In the genomic region with DNA sequence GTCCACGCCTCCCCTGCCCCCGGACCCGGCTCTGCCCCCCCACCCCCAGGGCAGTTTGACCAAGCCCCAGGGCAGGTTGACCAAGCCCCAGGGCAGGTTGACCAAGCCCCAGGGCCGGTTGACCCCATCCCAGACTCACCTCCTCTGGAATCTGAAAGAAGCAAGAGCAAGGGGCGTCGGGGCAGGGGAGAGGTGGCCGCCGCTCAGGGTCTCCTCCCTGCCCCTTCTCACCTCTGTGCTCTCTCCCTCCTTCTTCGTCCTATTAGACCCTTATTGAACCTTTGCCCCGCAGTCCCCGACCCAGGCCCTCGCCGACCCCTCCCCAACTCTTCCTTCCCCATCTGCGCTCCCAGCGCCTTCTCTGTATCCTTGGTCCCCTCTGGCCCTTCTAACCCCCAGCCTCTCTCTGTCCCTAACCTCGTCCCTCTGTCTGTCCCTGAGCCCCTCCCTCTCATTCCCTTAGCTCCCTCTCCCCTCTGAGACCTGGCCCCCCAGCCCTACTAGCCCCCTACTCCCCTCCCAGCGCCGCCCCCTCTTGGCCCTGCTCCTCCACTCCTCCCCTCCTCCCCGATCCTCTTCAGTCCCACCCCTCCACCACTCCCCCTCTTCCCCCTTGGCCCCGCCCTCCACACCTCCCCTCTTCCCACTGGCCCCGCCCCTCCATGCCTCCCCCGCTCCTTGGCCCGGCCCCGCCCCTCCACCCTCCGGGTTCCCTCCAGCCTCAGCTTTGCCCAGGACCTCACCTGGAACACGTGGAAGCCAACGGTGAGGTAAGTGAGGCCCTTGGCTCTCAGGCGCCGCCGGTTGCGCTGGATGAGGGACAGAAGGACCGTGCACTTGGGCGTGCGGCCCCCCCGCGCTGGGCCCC, we compare ENCODE assay signal across 8 cellular contexts. TPM values are rescaled to one million over a fixed set of nuclear protein-coding genes. Genes with fewer than 3 reads are reported as not detected.
DNase-seq lines count a peak whose midpoint lies in the region; ATAC-seq and TF ChIP-seq lines count a peak whose summit lies in the region.

No MANE protein-coding gene starts in this region.

- H3K9ac ChIP-seq in BLaER1: no peak overlapping the region

- no peaks in the 10 kb centered on the region for H3K9me3 ChIP-seq in BLaER1
- no peaks in the 10 kb centered on the region for H3K9me3 ChIP-seq in stomach

- ATAC-seq in HG02885 (IDR thresholded peaks at IDR 0.05; ENCODE audit: poor library complexity, unreplicated experiment): no peak

- 6 to 18% (median 12%) methylated on average over 16 to 36 of the region's 36 CpGs for WGBS in stomach, 5 donors

- TF ChIP-seq CTCF in WI38 (IDR thresholded peaks at IDR 0.05; ENCODE audit: low read depth, low read length): no peak
- TF ChIP-seq CTCF in stomach (IDR thresholded peaks at IDR 0.05): no peak

- peaks cover 54% of the 10 kb centered on the region for H3K4me1 Mint-ChIP-seq in dendritic cell treated with granulocyte-macrophage colony-stimulating factor and Interleukin-4, amounts not matched to agents 40 ng/mL and 50 ng/mL, for 4 days (ENCODE audit: low read depth)

- H3K27ac Mint-ChIP-seq in dendritic cell treated with granulocyte-macrophage colony-stimulating factor and Interleukin-4, amounts not matched to agents 40 ng/mL and 50 ng/mL, for 4 days: no peak overlapping the region

- TF ChIP-seq EP300 in stomach (IDR thresholded peaks at IDR 0.05): no peak

- peaks cover 25% of the 10 kb centered on the region for H3K27me3 Mint-ChIP-seq in dendritic cell treated with granulocyte-macrophage colony-stimulating factor and Interleukin-4, amounts not matched to agents 40 ng/mL and 50 ng/mL, for 4 days

- DNase-seq in HT-29 (ENCODE audit: low spot score): peak; percentile 88
- peak; percentile 85 for DNase-seq in mucosa of gallbladder (ENCODE audit: low spot score)
- peak; percentile 83 for DNase-seq in stomach
- no peak for DNase-seq in mesenteric fat pad (ENCODE audit: low spot score)

- H4K20me1 ChIP-seq in BLaER1: 0 out of 2 replicates have a peak, but pooled peaks cover 6% of the 10 kb centered on the region

- peaks cover 8% of the 10 kb centered on the region for H3K36me3 Mint-ChIP-seq in dendritic cell treated with granulocyte-macrophage colony-stimulating factor and Interleukin-4, amounts not matched to agents 40 ng/mL and 50 ng/mL, for 4 days (ENCODE audit: low read depth)

- H3K36me3 ChIP-seq in BLaER1 (peaks cover 10% of the 10 kb centered on the region; the same call in 1 of the 2 replicates), stomach (peaks cover 0 to 4% (median 2%) of the 10 kb centered on the region in 4 donors)

- H3K4me3 ChIP-seq in BLaER1 (peak overlapping the region; percentile 65), WI38 (ENCODE audit: low read depth, low read length) (peak overlapping the region; percentile 39; the same call in 1 of the 2 replicates), stomach (peak overlapping the region; percentile 41 to 54 (median 46))

- peaks cover 19% of the 10 kb centered on the region for H3K27me3 ChIP-seq in BLaER1
- peaks cover 0 to 10% (median 0%) of the 10 kb centered on the region in 3 donors for H3K27me3 ChIP-seq in stomach

- peak overlapping the region; percentile 89 for H3K4me2 ChIP-seq in BLaER1

- H3K27ac ChIP-seq in BLaER1: no peak overlapping the region
- H3K27ac ChIP-seq in stomach: peak overlapping the region; percentile 65 to 82 (median 78)

- TF ChIP-seq POLR2A in stomach (IDR thresholded peaks at IDR 0.05): no peak

- peak overlapping the region; percentile 50 for H3K4me3 Mint-ChIP-seq in dendritic cell treated with granulocyte-macrophage colony-stimulating factor and Interleukin-4, amounts not matched to agents 40 ng/mL and 50 ng/mL, for 4 days

- H3K9me3 Mint-ChIP-seq in dendritic cell treated with granulocyte-macrophage colony-stimulating factor and Interleukin-4, amounts not matched to agents 40 ng/mL and 50 ng/mL, for 4 days: no peaks in the 10 kb centered on the region

- intact Hi-C loops in dendritic cell treated with granulocyte-macrophage colony-stimulating factor and Interleukin-4, amounts not matched to agents 40 ng/mL and 50 ng/mL, for 4 days (cut with micrococcal nuclease): loop anchor here (10.0 kb wide), 1 partner anchor 108 kb away; a partner anchor contains a TSS
- intact Hi-C loops in stomach (cut with DNase I; ENCODE audit: low total_unique reads): no loop called here

- H3K4me1 ChIP-seq in BLaER1 (peaks cover 37% of the 10 kb centered on the region), stomach (peaks cover 27 to 56% (median 54%) of the 10 kb centered on the region in 4 donors)

RNA-seq across cellular contexts. Expression of a gene that starts 7.6 kb away (rescaled TPM):
- 50.6 and 53.9 TPM in 2 replicates for total RNA-seq in HT-29 (2014; rRNA removed; shearing (Covaris generic))
- total RNA-seq in mucosa of gallbladder (206 TPM), stomach (10 to 100 TPM in 1 of 5 donors, 1 to 10 TPM in 4; 1.2 to 33.3 (median 4.8) TPM), mesenteric fat pad (1.3 TPM)
- polyA plus RNA-seq in stomach: 10 to 100 TPM in 2 of 3 donors, 1 to 10 TPM in 1; 3.4 to 16.9 (median 16.3) TPM

RNA-seq across cellular contexts. Expression of a gene that starts 36.7 kb away (rescaled TPM):
- total RNA-seq in HT-29 (2014; rRNA removed; shearing (Covaris generic)): 1.5 TPM in 1 of 2 replicates, not detected in the other
- not detected for total RNA-seq in mucosa of gallbladder
- total RNA-seq in stomach: 1 to 10 TPM in 1 of 5 donors, not detected in 4; 2.0 TPM
- polyA plus RNA-seq in stomach: 1,000 to 10,000 TPM in 1 of 3 donors, 1 to 10 TPM in 1, not detected in 1; 1.7 to 1,381 TPM
- not detected for total RNA-seq in mesenteric fat pad

RNA-seq across cellular contexts. Expression of a gene that starts 52.4 kb away (rescaled TPM):
- 6.0 TPM in 1 of 2 replicates, not detected in the other for total RNA-seq in HT-29 (2014; rRNA removed; shearing (Covaris generic))
- total RNA-seq in mucosa of gallbladder (3.1 TPM), stomach (not detected), mesenteric fat pad (not detected)
- polyA plus RNA-seq in stomach: 100 to 1,000 TPM in 1 of 3 donors, 1 to 10 TPM in 2; 3.6 to 980 (median 4.6) TPM
